ENCODE assay signal across 20 cellular contexts in genomic region chr6:47509937-47510336, GRCh38. TPM values are rescaled to one million over a fixed set of nuclear protein-coding genes. Genes with fewer than 3 reads are reported as not detected.
DNase-seq lines count a peak whose midpoint lies in the region; ATAC-seq, FAIRE-seq and TF ChIP-seq lines count a peak whose summit lies in the region.
"Had no signal": no experiment of that assay in that cellular context is flagged by ENCODE, and none has a peak within 500 bp of the region (broad histone marks: within the 10 kb centered on the region; RNA-seq: fewer than 3 reads in every experiment).

No MANE protein-coding gene starts in this region.

- peak; percentile 71 for FAIRE-seq in colon (lab: Jason Lieb, UNC)
- FAIRE-seq: A549, GM12878 had no signal

- H3K27ac ChIP-seq in 22Rv1, result peak overlapping the region; percentile 36
- H3K27ac ChIP-seq: A549; BLaER1 treated with 17β-estradiol and CSF1 and Interleukin-3, amounts not matched to agents 10 nM and 100 nM had no signal

- peaks cover 18% of the 10 kb centered on the region for H3K4me1 ChIP-seq in mucosa of descending colon (ENCODE audit: low read depth)
- H3K4me1 ChIP-seq: A549; BE2C; BLaER1 treated with 17β-estradiol and CSF1 and Interleukin-3, amounts not matched to agents 10 nM and 100 nM had no signal

- H3K36me3 ChIP-seq in mucosa of descending colon (ENCODE audit: low read depth), result no peaks in the 10 kb centered on the region
- H3K36me3 ChIP-seq: BE2C had no signal

- ATAC-seq in mucosa of descending colon, result peak; percentile 77
- ATAC-seq in GM18861 (IDR thresholded peaks at IDR 0.05; ENCODE audit: unreplicated experiment), result no peak
- ATAC-seq in HG02970 (IDR thresholded peaks at IDR 0.05; ENCODE audit: low FRiP score, unreplicated experiment), result no peak
- ATAC-seq: A549, GM23338, HCT116 had no signal

- no peak overlapping the region for H3K4me3 ChIP-seq in mucosa of descending colon
- H3K4me3 ChIP-seq: A549; BLaER1 treated with 17β-estradiol and CSF1 and Interleukin-3, amounts not matched to agents 10 nM and 100 nM; GM12878; GM23338 had no signal

- TF ChIP-seq CTCF in 22Rv1 (IDR thresholded peaks at IDR 0.05) (no peak), mucosa of descending colon (IDR thresholded peaks at IDR 0.05) (no peak)

- peaks cover 15% of the 10 kb centered on the region for H3K9me3 ChIP-seq in mucosa of descending colon
- H3K9me3 ChIP-seq: BE2C had no signal

- intact Hi-C loops in mucosa of descending colon (cut with DNase I, micrococcal nuclease), result no loop called here

- DNase-seq in mucosa of descending colon (no peak), NCI-H1417 treated with DMSO at 0.1 percent for 48 hours (lab: John Stamatoyannopoulos, UW) (no peak)
- DNase-seq: 8988T; ACHN; AML-193; BE2C; CD4-positive, alpha-beta T cell; CD8-positive, alpha-beta memory T cell; EL; GDM1; H9 had no signal

RNA-seq across cellular contexts. Expression of gene CD2AP, which starts 32.3 kb away (rescaled TPM):
- total RNA-seq in mucosa of descending colon, result 100 to 1,000 TPM in 2 of 3 donors, 10 to 100 TPM in 1; 61.7 to 173 (median 104) TPM
